9 cellular contexts compared by ENCODE assay signal in the genomic region with DNA sequence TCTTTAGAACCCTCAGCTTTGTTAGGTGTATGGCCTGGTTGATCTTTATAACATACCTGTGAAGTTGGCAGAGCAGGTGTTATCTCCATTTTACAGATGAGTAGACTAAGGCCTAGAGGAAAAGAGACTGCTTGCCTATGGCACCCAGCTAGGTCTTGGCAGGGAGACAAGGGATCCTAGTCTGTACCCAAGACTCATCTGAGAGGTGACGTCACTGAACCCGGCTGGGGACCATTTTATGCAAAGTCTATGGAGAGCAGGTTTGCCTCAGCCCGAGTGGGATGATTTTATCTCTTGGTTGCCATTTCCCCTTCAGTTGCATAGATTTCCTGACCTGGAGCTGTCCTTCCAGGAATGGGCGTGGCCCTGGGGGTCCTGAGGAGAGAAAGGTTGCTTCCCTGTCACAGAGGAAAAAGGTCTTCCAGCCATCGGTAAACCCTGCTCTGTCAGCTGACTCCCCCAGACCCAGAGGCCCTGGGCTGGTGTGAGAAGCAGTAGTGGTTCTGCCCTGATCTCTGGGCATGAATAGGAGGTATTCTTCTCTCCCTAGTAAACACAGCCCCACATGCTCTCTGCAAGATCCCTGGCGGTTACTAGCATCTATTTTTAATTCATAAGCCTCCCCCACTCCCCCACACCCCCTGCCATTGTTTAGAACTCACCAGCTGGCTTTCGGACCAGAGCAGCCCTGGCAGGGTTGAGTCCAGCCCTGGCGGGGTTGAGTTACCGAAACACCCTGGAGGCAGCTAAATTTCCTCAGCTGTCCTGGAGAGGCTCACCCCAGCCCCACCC. TPM values are rescaled to one million over a fixed set of nuclear protein-coding genes. Genes with fewer than 3 reads are reported as not detected.
DNase-seq lines count a peak whose midpoint lies in the region; ATAC-seq and TF ChIP-seq lines count a peak whose summit lies in the region.
"Had no signal": no experiment of that assay in that cellular context is flagged by ENCODE, and none has a peak within 500 bp of the region (broad histone marks: within the 10 kb centered on the region; RNA-seq: fewer than 3 reads in every experiment).

No MANE protein-coding gene starts in this region.

- no peak overlapping the region for H2AK5ac ChIP-seq in neuronal stem cell (ENCODE audit: low read depth, low read length)

- H3K9me3 ChIP-seq in neuronal stem cell (replicated peaks in 1 of 2; ENCODE audit: control insufficient read depth in 2 of 2, insufficient read depth in 1 of 2, low read depth in 1 of 2, low read length in 2 of 2) = no peaks in the 10 kb centered on the region

- WGBS in neuronal stem cell (ENCODE audit: extremely low coverage in 2 of 2, insufficient read length in 2 of 2, insufficient replicate concordance in 1 of 2), 2 donors = no CpG with 5 or more reads among the region's 9 CpGs

- no peak overlapping the region for H3K4me3 ChIP-seq in neuronal stem cell (ENCODE audit: low read length in 2 of 2)

- no peak overlapping the region for H2BK15ac ChIP-seq in neuronal stem cell (ENCODE audit: low read length)

- no peaks in the 10 kb centered on the region for H3K79me1 ChIP-seq in neuronal stem cell (ENCODE audit: low read depth, low read length)

- no peak overlapping the region for H2BK120ac ChIP-seq in neuronal stem cell (ENCODE audit: low read depth, low read length)

- peaks cover 7% of the 10 kb centered on the region in 2 donors for H3K4me1 ChIP-seq in neuronal stem cell (ENCODE audit: control insufficient read depth in 2 of 2, insufficient read depth in 1 of 2, low read depth in 1 of 2, low read length in 2 of 2)

- peak; percentile 20 for DNase-seq in COR-L47 (lab: John Stamatoyannopoulos, UW)
- peak; percentile 77 for DNase-seq in NCI-H2107 treated with DMSO at 0.1 percent for 48 hours (lab: John Stamatoyannopoulos, UW; ENCODE audit: unreplicated experiment)
- DNase-seq in erythroblast (lab: John Stamatoyannopoulos, UW) = peak; percentile 32 to 64
- DNase-seq in neuronal stem cell (ENCODE audit: low spot score) = no peak
- no peak for DNase-seq in dedifferentiated amniotic fluid mesenchymal stem cell (ENCODE audit: extremely low spot score)

- peak overlapping the region; percentile 1 for H3K9ac ChIP-seq in neuronal stem cell (ENCODE audit: low read depth, low read length, poor library complexity)

- H2BK12ac ChIP-seq in neuronal stem cell (ENCODE audit: low read length) = no peak overlapping the region

- H3K4ac ChIP-seq in neuronal stem cell (ENCODE audit: low read length) = no peak overlapping the region

- peak overlapping the region; percentile 3 for H2AFZ ChIP-seq in neuronal stem cell (ENCODE audit: low read length)

- peaks cover 0 to 5% of the 10 kb centered on the region in 2 donors for H3K36me3 ChIP-seq in neuronal stem cell (replicated peaks in 1 of 2; ENCODE audit: control insufficient read depth in 2 of 2, insufficient read depth in 2 of 2, low read length in 2 of 2)

- no peak overlapping the region for H3K27ac ChIP-seq in neuronal stem cell (replicated peaks; ENCODE audit: low read length)

- peak overlapping the region; percentile 27 for H3K18ac ChIP-seq in neuronal stem cell (ENCODE audit: low read length)

- no peak overlapping the region for H4K8ac ChIP-seq in neuronal stem cell (ENCODE audit: low read depth, low read length)

- H3K14ac ChIP-seq in neuronal stem cell (ENCODE audit: low read length) = no peak overlapping the region

- no peak overlapping the region for H3K23ac ChIP-seq in neuronal stem cell (ENCODE audit: low read depth, low read length, poor library complexity)

- H4K91ac ChIP-seq in neuronal stem cell (ENCODE audit: low read depth, low read length, poor library complexity) = no peak overlapping the region

- ATAC-seq in GM21529 (IDR thresholded peaks at IDR 0.05; ENCODE audit: unreplicated experiment) = no peak
- no peak for ATAC-seq in HG03521 (IDR thresholded peaks at IDR 0.05; ENCODE audit: unreplicated experiment)
- no peak for ATAC-seq in HG03442 (IDR thresholded peaks at IDR 0.05; ENCODE audit: unreplicated experiment)
- ATAC-seq: natural killer cell treated with Interleukin-12 subunit alpha and Interleukin-12 subunit beta and Interleukin-15 and Interleukin-18, amount 100 ng/mL, for 72 hours had no signal

- no peaks in the 10 kb centered on the region for H3K27me3 ChIP-seq in neuronal stem cell (ENCODE audit: control insufficient read depth in 3 of 3, insufficient read depth in 3 of 3, low read depth in 1 of 3, low read length in 3 of 3)

- no peak for TF ChIP-seq POLR2A in erythroblast (IDR thresholded peaks at IDR 0.05; ENCODE audit: low read length)

- H3K4me2 ChIP-seq in neuronal stem cell (ENCODE audit: insufficient read depth, low read length, poor library complexity, severe bottlenecking) = no peak overlapping the region

- no peak overlapping the region for H2BK5ac ChIP-seq in neuronal stem cell (ENCODE audit: low read length)

RNA-seq across cellular contexts. Expression of gene TMCC2, which starts 19.6 kb away (rescaled TPM):
- polyA plus RNA-seq in neuronal stem cell (2013, experiment 1 of 2) = 13.3 TPM
- polyA plus RNA-seq in neuronal stem cell (2013, experiment 2 of 2) = 12.9 TPM

RNA-seq across cellular contexts. Expression of gene DSTYK, which starts 35.8 kb away (rescaled TPM):
- polyA plus RNA-seq in neuronal stem cell (2013, experiment 1 of 2) = 6.2 TPM
- 6.4 TPM for polyA plus RNA-seq in neuronal stem cell (2013, experiment 2 of 2)

Comparison
In these comparisons a context has a peak if more than half of its experiments do, and no peak if none do; other contexts are left out.
1. DNase-seq: peak in COR-L47 (single experiment), NCI-H2107 treated with DMSO at 0.1 percent for 48 hours (single experiment) and erythroblast (2 of 2); none in neuronal stem cell (single experiment) and dedifferentiated amniotic fluid mesenchymal stem cell (single experiment).